ENCODE assay signal across 26 cellular contexts in genomic region chr15:92322566-92323355, GRCh38.
DNase-seq lines count a peak whose midpoint lies in the region; ATAC-seq and TF ChIP-seq lines count a peak whose summit lies in the region.
"Had no signal": no experiment of that assay in that cellular context is flagged by ENCODE, and none has a peak within 500 bp of the region (broad histone marks: within the 10 kb centered on the region; RNA-seq: fewer than 3 reads in every experiment).

No MANE protein-coding gene starts in this region.

- H3K27me3 ChIP-seq in right cardiac atrium (ENCODE audit: control insufficient read depth, insufficient read depth) (no peaks in the 10 kb centered on the region), BE2C (peaks cover 8% of the 10 kb centered on the region; the same call in 1 of the 2 replicates)
- H3K27me3 ChIP-seq: brain microvascular endothelial cell had no signal

- TF ChIP-seq CTCF in retinal pigment epithelial cell (conservative IDR thresholded peaks at IDR 0.05; ENCODE audit: low read depth, low read length) (no peak), BE2C (IDR thresholded peaks at IDR 0.05; ENCODE audit: low read depth, low read length) (no peak)

- 56% methylated on average over 13 of the region's 13 CpGs for WGBS in right cardiac atrium

- no peak overlapping the region for H3K27ac ChIP-seq in right cardiac atrium (ENCODE audit: low read length)
- H3K27ac ChIP-seq: 22Rv1, brain microvascular endothelial cell, gastroesophageal sphincter, neutrophil, thoracic aorta had no signal

- DNase-seq in DMS 273 (lab: John Stamatoyannopoulos, UW; ENCODE audit: unreplicated experiment) (peak; percentile 34), DMS 273 treated with DMSO at 0.1 percent for 48 hours (lab: John Stamatoyannopoulos, UW) (no peak), astrocyte of the hippocampus (ENCODE audit: low read depth, low spot score) (peak; percentile 52), right cardiac atrium (peak in 1 of 3 donors; percentile 49), retinal pigment epithelial cell (ENCODE audit: low read depth) (peak; percentile 17), left colon (no peak), DMS53 (lab: John Stamatoyannopoulos, UW) (no peak), BE2C (no peak)
- DNase-seq: activated CD4-positive, alpha-beta T cell treated with anti-CD3 and anti-CD28 coated beads, Interleukin-2, amount 50 U/mL, for 4 hours; activated naive CD4-positive, alpha-beta T cell; activated T-cell treated with anti-CD3 and anti-CD28 coated beads, Interleukin-2, amount 50 U/mL, for 72 hours; brain microvascular endothelial cell; Caco-2; IMR-90; left cardiac atrium; mesenchymal stem cell; NCI-H1048; NCI-H69; SHP77; stimulated activated naive B cell treated with anti-CD40 and anti-IgM and Interleukin-4, amounts not matched to agents 10 μg/mL and 1 μg/mL and 100 μg/mL, for 72 hours; T-helper 17 cell had no signal

- H3K4me3 ChIP-seq in right cardiac atrium (ENCODE audit: low read length) (no peak overlapping the region), retinal pigment epithelial cell (ENCODE audit: low read length) (no peak overlapping the region), BE2C (ENCODE audit: low read depth, low read length) (no peak overlapping the region)
- H3K4me3 ChIP-seq: gastroesophageal sphincter, GM23338, thoracic aorta had no signal

- ATAC-seq in right cardiac atrium = peak; percentile 53 to 62
- ATAC-seq in left colon = no peak
- ATAC-seq: activated T-cell treated with anti-CD3 and anti-CD28 coated beads, Interleukin-2, amount 50 U/mL, for 72 hours; gastroesophageal sphincter; GM23338; stimulated activated naive B cell treated with anti-CD40 and anti-IgM and Interleukin-4, amounts not matched to agents 10 μg/mL and 1 μg/mL and 100 μg/mL, for 72 hours; T-helper 17 cell had no signal

- no peaks in the 10 kb centered on the region for H3K4me1 ChIP-seq in right cardiac atrium (ENCODE audit: control insufficient read depth, insufficient read depth, low read length)
- H3K4me1 ChIP-seq in BE2C = peaks cover 5% of the 10 kb centered on the region
- H3K4me1 ChIP-seq: Caco-2 had no signal

- intact Hi-C loops in right cardiac atrium (cut with DNase I) (no loop called here), left colon (cut with DNase I, micrococcal nuclease) (no loop called here)

- H3K9me3 ChIP-seq in right cardiac atrium (ENCODE audit: control insufficient read depth, low read length) = no peaks in the 10 kb centered on the region
- H3K9me3 ChIP-seq in BE2C = no peaks in the 10 kb centered on the region; the same call in 1 of the 2 replicates
- H3K9me3 ChIP-seq: Caco-2, gastroesophageal sphincter, neutrophil, thoracic aorta had no signal

- no peaks in the 10 kb centered on the region for H3K36me3 ChIP-seq in BE2C
- H3K36me3 ChIP-seq: brain microvascular endothelial cell, gastroesophageal sphincter, neutrophil, thoracic aorta had no signal

Comparison
In these comparisons a context has a peak if more than half of its experiments do, and no peak if none do; other contexts are left out.
1. DNase-seq: peak in DMS 273 (single experiment), astrocyte of the hippocampus (single experiment) and retinal pigment epithelial cell (single experiment); none in DMS 273 treated with DMSO at 0.1 percent for 48 hours (single experiment), left colon (0 of 2), DMS53 (single experiment) and BE2C (single experiment).